27 cellular contexts compared by ENCODE assay signal in the genomic region with DNA sequence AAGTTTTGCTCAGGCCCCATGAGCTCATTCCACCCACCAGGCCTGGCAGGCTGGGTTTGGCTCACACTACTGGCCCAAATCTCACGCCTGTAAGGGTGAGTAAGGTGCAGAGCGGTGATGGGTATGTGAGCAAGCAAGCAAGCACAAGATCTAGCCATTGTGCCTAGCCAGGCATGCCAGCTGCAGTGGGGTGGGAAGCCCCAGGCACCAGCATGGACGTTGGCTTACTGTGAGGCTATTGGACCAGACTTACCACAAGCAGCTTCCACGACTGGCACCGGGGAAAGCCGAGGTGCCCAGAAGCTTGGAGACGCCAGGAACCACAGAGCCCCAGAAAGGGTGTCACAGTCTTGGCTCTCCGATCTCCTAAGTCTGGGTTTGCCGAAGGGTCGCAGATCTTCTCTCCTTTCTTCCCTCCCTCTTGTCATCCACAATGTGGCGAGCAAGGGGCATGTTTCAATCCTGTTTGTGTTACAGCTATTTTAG.
DNase-seq lines count a peak whose midpoint lies in the region; ATAC-seq lines count a peak whose summit lies in the region.
"Had no signal": no experiment of that assay in that cellular context is flagged by ENCODE, and none has a peak within 500 bp of the region (broad histone marks: within the 10 kb centered on the region; RNA-seq: fewer than 3 reads in every experiment).

No MANE protein-coding gene starts in this region.

- H3K4me1 ChIP-seq in right cardiac atrium (ENCODE audit: control insufficient read depth, insufficient read depth, low read length), result no peaks in the 10 kb centered on the region
- H3K4me1 ChIP-seq: BE2C, esophagus muscularis mucosa, psoas muscle, upper lobe of left lung had no signal

- H3K27ac ChIP-seq in right cardiac atrium (ENCODE audit: low read length), result no peak overlapping the region
- H3K27ac ChIP-seq: cardiac muscle cell, esophagus muscularis mucosa, psoas muscle, skin epidermis, upper lobe of left lung, VCaP had no signal

- H3K4me3 Mint-ChIP-seq in T-cell, result no peak overlapping the region
- H3K4me3 Mint-ChIP-seq: activated CD4-positive, alpha-beta T cell treated with anti-CD3 and anti-CD28 coated beads, Interleukin-2, amount 10 ng/mL, durations not matched to agents 7 days and 5 days; endodermal cell; T-helper 1 cell treated with Interleukin-12 subunit alpha and Interleukin-12 subunit beta and Interleukin-4 antibody, amounts not matched to agents 30 μg/mL and 1 μg/mL, for 36 hours had no signal

- intact Hi-C loops in Right ventricle myocardium inferior (cut with DNase I), result no loop called here
- intact Hi-C loops in right cardiac atrium (cut with DNase I), result no loop called here

- WGBS in right cardiac atrium, result 88% methylated on average over 11 of the region's 11 CpGs

- ATAC-seq in Right ventricle myocardium inferior (no peak), right cardiac atrium (no peak), T-cell (replicated peaks in 1 of 4) (no peak)
- ATAC-seq: HCT116, left colon, psoas muscle had no signal

- POLR2A ChIA-PET in T-cell (lab: Charles Lee), result no interaction called here

- no peaks in the 10 kb centered on the region for H3K27me3 ChIP-seq in right cardiac atrium (ENCODE audit: control insufficient read depth, insufficient read depth)
- H3K27me3 ChIP-seq: BE2C, cardiac muscle cell, esophagus muscularis mucosa, upper lobe of left lung had no signal

- no peak overlapping the region for H3K27ac Mint-ChIP-seq in T-cell
- H3K27ac Mint-ChIP-seq: activated CD4-positive, alpha-beta T cell treated with anti-CD3 and anti-CD28 coated beads, Interleukin-2, amount 10 ng/mL, durations not matched to agents 7 days and 5 days; endodermal cell; T-helper 1 cell treated with Interleukin-12 subunit alpha and Interleukin-12 subunit beta and Interleukin-4 antibody, amounts not matched to agents 30 μg/mL and 1 μg/mL, for 36 hours had no signal

- peaks cover 3 to 11% (median 4%) of the 10 kb centered on the region in 3 donors for H3K9me3 Mint-ChIP-seq in T-cell
- H3K9me3 Mint-ChIP-seq: activated CD4-positive, alpha-beta T cell treated with anti-CD3 and anti-CD28 coated beads, Interleukin-2, amount 10 ng/mL, durations not matched to agents 7 days and 5 days; T-helper 1 cell treated with Interleukin-12 subunit alpha and Interleukin-12 subunit beta and Interleukin-4 antibody, amounts not matched to agents 30 μg/mL and 1 μg/mL, for 36 hours had no signal

- no peaks in the 10 kb centered on the region for H3K4me1 Mint-ChIP-seq in T-cell
- H3K4me1 Mint-ChIP-seq: activated CD4-positive, alpha-beta T cell treated with anti-CD3 and anti-CD28 coated beads, Interleukin-2, amount 10 ng/mL, durations not matched to agents 7 days and 5 days; endodermal cell had no signal

- H3K36me3 Mint-ChIP-seq in T-cell, result no peaks in the 10 kb centered on the region

- CTCF ChIA-PET in T-cell (lab: Charles Lee), result no interaction called here

- H3K27me3 Mint-ChIP-seq in T-cell, result no peaks in the 10 kb centered on the region
- H3K27me3 Mint-ChIP-seq: activated CD4-positive, alpha-beta T cell treated with anti-CD3 and anti-CD28 coated beads, Interleukin-2, amount 10 ng/mL, durations not matched to agents 7 days and 5 days had no signal

- H3K4me3 ChIP-seq in right cardiac atrium (ENCODE audit: low read length), result no peak overlapping the region
- H3K4me3 ChIP-seq: cardiac muscle cell, esophagus muscularis mucosa, psoas muscle, upper lobe of left lung had no signal

- H3K9me3 ChIP-seq in right cardiac atrium (ENCODE audit: control insufficient read depth, low read length), result no peaks in the 10 kb centered on the region
- H3K9me3 ChIP-seq: BE2C, psoas muscle, upper lobe of left lung had no signal

- DNase-seq in Right ventricle myocardium inferior (ENCODE audit: missing footprints), result peak; percentile 27
- DNase-seq in right cardiac atrium, result no peak
- DNase-seq in NCI-H146 (lab: John Stamatoyannopoulos, UW), result peak; percentile 59
- DNase-seq in SW480 (ENCODE audit: low spot score), result peak; percentile 41
- DNase-seq in activated gamma-delta T cell (lab: John Stamatoyannopoulos, UW), result no peak
- DNase-seq in GDM1 (lab: John Stamatoyannopoulos, UW), result no peak
- DNase-seq in T-cell, result no peak
- no peak for DNase-seq in KG1 (lab: John Stamatoyannopoulos, UW)
- DNase-seq: activated CD4-positive, alpha-beta T cell treated with anti-CD3 and anti-CD28 coated beads, Interleukin-2, amount 10 ng/mL, durations not matched to agents 7 days and 5 days; activated naive CD4-positive, alpha-beta T cell treated with anti-CD3 and anti-CD28 coated beads, Interleukin-2, amount 50 U/mL, for 16 hours; BE2C; DMS79; endodermal cell; left colon; mesenchymal stem cell; MM.1S; NCI-H1436; psoas muscle; stimulated activated CD4-positive, alpha-beta T cell treated with anti-CD3 and anti-CD28 coated beads, Interleukin-2, amount 100 ng/mL, for 24 hours; substantia nigra had no signal

Comparison
In these comparisons a context has a peak if more than half of its experiments do, and no peak if none do; other contexts are left out.
1. DNase-seq: peak in Right ventricle myocardium inferior (single experiment), NCI-H146 (single experiment) and SW480 (single experiment); none in right cardiac atrium (0 of 3), activated gamma-delta T cell (single experiment), GDM1 (single experiment), T-cell (0 of 34) and KG1 (single experiment).